ENCODE assay signal across 9 cellular contexts in genomic region chr6:29602564-29603361, GRCh38. TPM values are rescaled to one million over a fixed set of nuclear protein-coding genes. Genes with fewer than 3 reads are reported as not detected.
DNase-seq lines count a peak whose midpoint lies in the region; ATAC-seq, FAIRE-seq and TF ChIP-seq lines count a peak whose summit lies in the region.
"Had no signal": no experiment of that assay in that cellular context is flagged by ENCODE, and none has a peak within 500 bp of the region (broad histone marks: within the 10 kb centered on the region; RNA-seq: fewer than 3 reads in every experiment).

No MANE protein-coding gene starts in this region.

- no peak overlapping the region for H3K9ac ChIP-seq in kidney (ENCODE audit: low read length in 2 of 2)

- no peak for FAIRE-seq in kidney (lab: Jason Lieb, UNC)

- H3K9me3 ChIP-seq in heart right ventricle (no peaks in the 10 kb centered on the region), kidney (ENCODE audit: control insufficient read depth in 1 of 2, low read length in 2 of 2) (no peaks in the 10 kb centered on the region)
- H3K9me3 ChIP-seq in effector memory CD4-positive, alpha-beta T cell (ENCODE audit: control insufficient read depth, low read length) = no peaks in the 10 kb centered on the region

- intact Hi-C loops in head of caudate nucleus (cut with DNase I) = no loop called here
- intact Hi-C loops in heart right ventricle (cut with DNase I) = no loop called here
- intact Hi-C loops in kidney (cut with DNase I) = no loop called here

- DNase-seq in COR-L47 (lab: John Stamatoyannopoulos, UW) (peak; percentile 38), GM20000 (ENCODE audit: low spot score) (no peak), RPMI8226 (peak; percentile 12), head of caudate nucleus (peak in 38 of 42 donors; percentile 30 to 92 (median 59)), heart right ventricle (no peak), kidney (no peak)
- DNase-seq in effector memory CD4-positive, alpha-beta T cell = no peak

- H3K4me1 ChIP-seq in heart right ventricle (no peaks in the 10 kb centered on the region), kidney (ENCODE audit: control insufficient read depth in 1 of 2, insufficient read depth in 1 of 2, low read depth in 1 of 2, low read length in 2 of 2) (no peaks in the 10 kb centered on the region)
- H3K4me1 ChIP-seq in effector memory CD4-positive, alpha-beta T cell (ENCODE audit: control insufficient read depth, insufficient read depth, low read length, poor library complexity, severe bottlenecking) = no peaks in the 10 kb centered on the region

- no peaks in the 10 kb centered on the region for H3K27me3 ChIP-seq in heart right ventricle
- no peaks in the 10 kb centered on the region for H3K27me3 ChIP-seq in effector memory CD4-positive, alpha-beta T cell (replicated peaks; ENCODE audit: control insufficient read depth, insufficient read depth, low read length, poor library complexity, severe bottlenecking)

- WGBS in heart right ventricle, 2 donors = 86 to 89% methylated on average over 12 of the region's 12 CpGs

- no peak overlapping the region for H3K27ac ChIP-seq in heart right ventricle
- H3K27ac ChIP-seq in kidney (ENCODE audit: low read depth in 2 of 2, low read length in 2 of 2) = no peak overlapping the region
- H3K27ac ChIP-seq in effector memory CD4-positive, alpha-beta T cell (ENCODE audit: insufficient read depth, low read length, poor library complexity, severe bottlenecking) = no peak overlapping the region

- H3K4me3 ChIP-seq in heart right ventricle = no peak overlapping the region
- H3K4me3 ChIP-seq in kidney (ENCODE audit: low read length in 2 of 2) = no peak overlapping the region
- H3K4me3 ChIP-seq in effector memory CD4-positive, alpha-beta T cell (ENCODE audit: insufficient read depth, low read depth, low read length, poor library complexity, severe bottlenecking) = no peak overlapping the region

- H3K36me3 ChIP-seq in heart right ventricle = peaks cover 0 to 77% (median 27%) of the 10 kb centered on the region in 9 donors
- peaks cover 7 to 12% of the 10 kb centered on the region in 2 donors for H3K36me3 ChIP-seq in kidney (ENCODE audit: control insufficient read depth in 1 of 2, insufficient read depth in 2 of 2, low read length in 2 of 2)
- H3K36me3 ChIP-seq in effector memory CD4-positive, alpha-beta T cell (ENCODE audit: control insufficient read depth, insufficient read depth, low read length) = peaks cover 42% of the 10 kb centered on the region

- TF ChIP-seq CTCF in GM20000 (IDR thresholded peaks at IDR 0.05; ENCODE audit: extremely low read depth, missing control alignments) (peak; percentile 20), heart right ventricle (IDR thresholded peaks at IDR 0.05) (peak in 1 of 9 donors; percentile 10), kidney (IDR thresholded peaks at IDR 0.05; ENCODE audit: borderline replicate concordance, extremely low read depth, insufficient read depth) (no peak)

- no peak for ATAC-seq in heart right ventricle
- ATAC-seq in GM21360 (IDR thresholded peaks at IDR 0.05; ENCODE audit: unreplicated experiment) = no peak

RNA-seq across cellular contexts. Expression of gene OR2H2, which starts 17.8 kb away (rescaled TPM):
- total RNA-seq in heart right ventricle (not detected), kidney (not detected)
- polyA plus RNA-seq in heart right ventricle (not detected), kidney (ENCODE audit: insufficient read depth, low read depth, low replicate concordance) (not detected)
- total RNA-seq: omental fat pad had no signal

RNA-seq across cellular contexts. Expression of gene GABBR1, which starts 30.2 kb away (rescaled TPM):
- total RNA-seq in heart right ventricle (10 to 100 TPM; 10.2 to 31.0 (median 18.2) TPM), kidney (46.7 TPM)
- polyA plus RNA-seq in heart right ventricle (10 to 100 TPM; 10.4 to 41.3 TPM), kidney (ENCODE audit: insufficient read depth, low read depth, low replicate concordance) (12.7 TPM)

RNA-seq across cellular contexts. Expression of gene UBD, which starts 43.2 kb away (rescaled TPM):
- total RNA-seq in heart right ventricle (10 to 100 TPM in 1 of 10 donors, under 1 TPM in 3, not detected in 6; 0.23 to 53.8 (median 0.48) TPM), kidney (33.5 TPM)
- polyA plus RNA-seq in heart right ventricle (under 1 TPM in 1 of 2 donors, not detected in 1; 0.33 TPM), kidney (ENCODE audit: insufficient read depth, low read depth, low replicate concordance) (16.9 TPM)

RNA-seq across cellular contexts. Expression of gene MOG, which starts 54.1 kb away (rescaled TPM):
- 10 to 100 TPM in 2 of 10 donors, 1 to 10 TPM in 8; 1.6 to 13.6 (median 3.2) TPM for total RNA-seq in heart right ventricle
- polyA plus RNA-seq in heart right ventricle = 1 to 10 TPM in 1 of 2 donors, under 1 TPM in 1; 0.19 to 3.1 TPM
- not detected for total RNA-seq in kidney
- polyA plus RNA-seq in kidney (ENCODE audit: insufficient read depth, low read depth, low replicate concordance) = not detected
- total RNA-seq: omental fat pad had no signal

Comparison
In these comparisons a context has a peak if more than half of its experiments do, and no peak if none do; other contexts are left out.
1. DNase-seq: peak in COR-L47 (single experiment), RPMI8226 (single experiment) and head of caudate nucleus (38 of 42); none in GM20000 (single experiment), heart right ventricle (0 of 2), kidney (single experiment) and effector memory CD4-positive, alpha-beta T cell (0 of 3).